ENCODE assay signal across 36 cellular contexts in genomic region chrX:13545731-13546130, GRCh38. TPM values are rescaled to one million over a fixed set of nuclear protein-coding genes. Genes with fewer than 3 reads are reported as not detected.
"Had no signal": no experiment of that assay in that cellular context is flagged by ENCODE, and none has a peak within 500 bp of the region (broad histone marks: within the 10 kb centered on the region; RNA-seq: fewer than 3 reads in every experiment).

No MANE protein-coding gene starts in this region.

- H3K4me3 ChIP-seq: adrenal gland, K562, MG63, Peyer's patch had no signal

- DNase-seq: activated CD4-positive, alpha-beta T cell treated with anti-CD3 and anti-CD28 coated beads for 36 hours; activated CD4-positive, alpha-beta T cell treated with anti-CD3 and anti-CD28 coated beads, Interleukin-2, amount 10 ng/mL, durations not matched to agents 7 days and 5 days; activated CD4-positive, alpha-beta T cell treated with anti-CD3 and anti-CD28 coated beads, Interleukin-2, amount 50 U/mL, for 48 hours; activated CD8-positive, alpha-beta T cell treated with anti-CD3 and anti-CD28 coated beads, Interleukin-2, amount 10 ng/mL, durations not matched to agents 7 days and 5 days; activated gamma-delta T cell treated with Interleukin-2 at 50 U/mL for 16 hours; activated naive CD4-positive, alpha-beta T cell treated with anti-CD3 and anti-CD28 coated beads for 36 hours; activated T-cell treated with anti-CD3 and anti-CD28 coated beads, Interleukin-2, amount 50 U/mL, for 24 hours; adrenal gland; anterior cingulate cortex; caudate nucleus; cerebellar nuclear complex; Karpas-422; MG63; NCI-H1048; NCI-H146; NCI-H187; NCI-H2227 treated with DMSO at 0.1 percent for 48 hours; NCI-H446; NCI-H510A treated with DMSO at 0.1 percent for 48 hours; NCI-H526 treated with DMSO at 0.1 percent for 48 hours; NCI-H82; NK-92 treated with Interleukin-12 subunit alpha and Interleukin-12 subunit beta, amount 100 ng/mL, for 24 hours; PC-3; Peyer's patch; SIG-M5; SW 1271; T-helper 1 cell had no signal

- ATAC-seq: activated CD4-positive, alpha-beta T cell treated with anti-CD3 and anti-CD28 coated beads for 36 hours; activated CD4-positive, CD25-positive, alpha-beta regulatory T cell treated with anti-CD3 and anti-CD28 coated beads, Interleukin-2, amount 50 U/mL, for 24 hours; activated CD8-positive, alpha-beta T cell treated with anti-CD3 and anti-CD28 coated beads, Interleukin-2, amount 10 ng/mL, durations not matched to agents 7 days and 5 days; activated naive CD4-positive, alpha-beta T cell treated with anti-CD3 and anti-CD28 coated beads, Interleukin-2, amount 50 U/mL, for 72 hours; K562; PC-3; Right ventricle myocardium inferior; WTC11 had no signal

- H3K4me3 Mint-ChIP-seq: activated CD4-positive, alpha-beta T cell treated with anti-CD3 and anti-CD28 coated beads for 36 hours; activated CD4-positive, alpha-beta T cell treated with anti-CD3 and anti-CD28 coated beads, Interleukin-2, amount 10 ng/mL, durations not matched to agents 7 days and 5 days; activated CD8-positive, alpha-beta T cell treated with anti-CD3 and anti-CD28 coated beads, Interleukin-2, amount 10 ng/mL, durations not matched to agents 7 days and 5 days; activated naive CD4-positive, alpha-beta T cell treated with anti-CD3 and anti-CD28 coated beads for 36 hours; activated T-cell treated with anti-CD3 and anti-CD28 coated beads, Interleukin-2, amount 50 U/mL, for 24 hours; brain; WTC11 had no signal

- H3K27me3 ChIP-seq: MG63, Peyer's patch had no signal

- H3K9me3 ChIP-seq: adrenal gland, MG63, Peyer's patch had no signal

- H3K9me3 Mint-ChIP-seq: activated CD4-positive, alpha-beta T cell treated with anti-CD3 and anti-CD28 coated beads, Interleukin-2, amount 10 ng/mL, durations not matched to agents 7 days and 5 days; activated naive CD4-positive, alpha-beta T cell treated with anti-CD3 and anti-CD28 coated beads for 36 hours; activated naive CD4-positive, alpha-beta T cell treated with anti-CD3 and anti-CD28 coated beads, Interleukin-2, amount 50 U/mL, for 72 hours; activated T-cell treated with anti-CD3 and anti-CD28 coated beads, Interleukin-2, amount 50 U/mL, for 24 hours; WTC11 had no signal

- H3K36me3 Mint-ChIP-seq: activated naive CD4-positive, alpha-beta T cell treated with anti-CD3 and anti-CD28 coated beads, Interleukin-2, amount 50 U/mL, for 72 hours; brain; WTC11 had no signal

- H3K4me1 Mint-ChIP-seq: activated CD4-positive, alpha-beta T cell treated with anti-CD3 and anti-CD28 coated beads, Interleukin-2, amount 10 ng/mL, durations not matched to agents 7 days and 5 days had no signal

- H3K27ac ChIP-seq: adrenal gland, Peyer's patch, RWPE1 had no signal

- H3K27ac Mint-ChIP-seq: activated CD4-positive, alpha-beta T cell treated with anti-CD3 and anti-CD28 coated beads for 36 hours; activated CD4-positive, alpha-beta T cell treated with anti-CD3 and anti-CD28 coated beads, Interleukin-2, amount 10 ng/mL, durations not matched to agents 7 days and 5 days; activated CD8-positive, alpha-beta T cell treated with anti-CD3 and anti-CD28 coated beads, Interleukin-2, amount 10 ng/mL, durations not matched to agents 7 days and 5 days; activated naive CD4-positive, alpha-beta T cell treated with anti-CD3 and anti-CD28 coated beads for 36 hours; activated naive CD4-positive, alpha-beta T cell treated with anti-CD3 and anti-CD28 coated beads, Interleukin-2, amount 50 U/mL, for 72 hours; activated T-cell treated with anti-CD3 and anti-CD28 coated beads, Interleukin-2, amount 50 U/mL, for 24 hours; WTC11 had no signal

- H3K4me1 ChIP-seq: adrenal gland, Peyer's patch had no signal

- FAIRE-seq: bronchial epithelial cell, K562, TTC549 had no signal

- H3K36me3 ChIP-seq: adrenal gland, MG63, Peyer's patch had no signal

RNA-seq across cellular contexts. Expression of gene EGFL6, which starts 23.7 kb away (rescaled TPM):
- polyA plus RNA-seq: adrenal gland had no signal
